Comparison of ENCODE assay signal across 1 cellular context in the genomic region with DNA sequence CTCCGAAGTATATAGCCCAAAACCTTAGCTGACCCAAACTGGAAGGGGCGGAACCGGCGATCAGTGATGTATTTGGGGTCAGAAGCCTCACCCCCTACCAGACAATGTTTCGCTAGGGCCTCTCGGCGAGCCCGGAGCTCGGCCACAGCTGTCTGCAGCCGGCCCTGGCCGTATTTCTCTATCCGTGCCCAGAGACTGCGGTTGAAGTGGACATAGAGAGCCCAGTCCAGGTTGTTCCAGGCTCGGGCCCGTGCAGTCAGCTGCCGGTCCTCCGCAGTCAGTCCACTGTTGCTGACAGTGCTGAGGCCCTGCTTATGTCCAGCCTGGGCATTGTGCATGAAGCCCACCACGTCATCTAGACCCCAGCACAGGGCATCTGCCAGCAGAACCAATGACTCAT.
TF ChIP-seq lines count a peak whose summit lies in the region.

No MANE protein-coding gene starts in this region.

TF ChIP-seq in IMR-90, 13 proteins besides CTCF, POLR2A, EP300 and RAD21:
- TF ChIP-seq, protein P1, sequence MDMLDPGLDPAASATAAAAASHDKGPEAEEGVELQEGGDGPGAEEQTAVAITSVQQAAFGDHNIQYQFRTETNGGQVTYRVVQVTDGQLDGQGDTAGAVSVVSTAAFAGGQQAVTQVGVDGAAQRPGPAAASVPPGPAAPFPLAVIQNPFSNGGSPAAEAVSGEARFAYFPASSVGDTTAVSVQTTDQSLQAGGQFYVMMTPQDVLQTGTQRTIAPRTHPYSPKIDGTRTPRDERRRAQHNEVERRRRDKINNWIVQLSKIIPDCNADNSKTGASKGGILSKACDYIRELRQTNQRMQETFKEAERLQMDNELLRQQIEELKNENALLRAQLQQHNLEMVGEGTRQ (IDR thresholded peaks at IDR 0.05; ENCODE audit: low read depth, low read length): no peak
- TF ChIP-seq RFX5 (IDR thresholded peaks at IDR 0.05; ENCODE audit: low read depth, low read length) (no peak), MXI1 (IDR thresholded peaks at IDR 0.05; ENCODE audit: borderline replicate concordance, low read depth, low read length) (no peak), CEBPB (IDR thresholded peaks at IDR 0.05; ENCODE audit: low read depth, low read length) (no peak), RCOR1 (IDR thresholded peaks at IDR 0.05; ENCODE audit: insufficient replicate concordance, low read length) (no peak), BHLHE40 (IDR thresholded peaks at IDR 0.05; ENCODE audit: low read depth, low read length) (no peak), FOS (IDR thresholded peaks at IDR 0.05; ENCODE audit: low read depth, low read length) (no peak), MAFK (IDR thresholded peaks at IDR 0.05; ENCODE audit: low read depth, low read length) (no peak), NFE2L2 (IDR thresholded peaks at IDR 0.05; ENCODE audit: low read depth, low read length) (no peak)
- TF ChIP-seq, protein P2, sequence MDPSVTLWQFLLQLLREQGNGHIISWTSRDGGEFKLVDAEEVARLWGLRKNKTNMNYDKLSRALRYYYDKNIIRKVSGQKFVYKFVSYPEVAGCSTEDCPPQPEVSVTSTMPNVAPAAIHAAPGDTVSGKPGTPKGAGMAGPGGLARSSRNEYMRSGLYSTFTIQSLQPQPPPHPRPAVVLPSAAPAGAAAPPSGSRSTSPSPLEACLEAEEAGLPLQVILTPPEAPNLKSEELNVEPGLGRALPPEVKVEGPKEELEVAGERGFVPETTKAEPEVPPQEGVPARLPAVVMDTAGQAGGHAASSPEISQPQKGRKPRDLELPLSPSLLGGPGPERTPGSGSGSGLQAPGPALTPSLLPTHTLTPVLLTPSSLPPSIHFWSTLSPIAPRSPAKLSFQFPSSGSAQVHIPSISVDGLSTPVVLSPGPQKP (IDR thresholded peaks at IDR 0.05; ENCODE audit: borderline replicate concordance, low read depth, low read length): no peak
